Comparison of ENCODE assay signal across 26 cellular contexts in the genomic region with DNA sequence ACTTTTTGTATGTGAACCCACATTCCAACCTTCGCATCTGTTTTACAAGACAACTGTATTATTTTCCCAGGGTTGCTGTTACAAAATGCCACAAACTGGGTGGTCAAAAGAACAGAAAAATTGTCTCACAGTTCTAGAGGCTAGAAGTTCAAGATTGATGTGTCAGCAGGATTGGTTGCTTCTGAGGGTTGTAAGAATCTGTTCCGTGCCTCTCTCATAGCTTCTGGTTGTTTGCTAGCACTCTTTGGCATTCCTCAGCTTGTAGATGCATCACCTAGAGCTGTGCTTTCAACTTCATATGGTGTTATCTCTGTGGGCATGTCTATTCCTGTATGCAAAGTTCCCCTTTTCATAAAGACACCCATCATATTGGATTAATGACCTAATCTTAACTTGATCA.
"Had no signal": no experiment of that assay in that cellular context is flagged by ENCODE, and none has a peak within 500 bp of the region (broad histone marks: within the 10 kb centered on the region; RNA-seq: fewer than 3 reads in every experiment).

No MANE protein-coding gene starts in this region.

- H3K4me2 ChIP-seq: KMS-11, PC-9 had no signal

- H3K27me3 ChIP-seq: Peyer's patch, SJSA1 had no signal

- H3K4me3 ChIP-seq: PC-9, Peyer's patch, SJSA1, SK-N-MC had no signal

- H3K9ac ChIP-seq: KMS-11 had no signal

- DNase-seq: Kasumi-1; MV-4-11; NCI-H1092; NCI-H1105 treated with DMSO at 0.1 percent for 48 hours; NCI-H1417 treated with DMSO at 0.1 percent for 48 hours; NCI-H146; NCI-H1694 treated with DMSO at 0.1 percent for 48 hours; NCI-H1930; NCI-H2081; NCI-H2107; NCI-H2227 treated with DMSO at 0.1 percent for 48 hours; NCI-H446; NCI-H510A; NCI-H524 treated with DMSO at 0.1 percent for 48 hours; NCI-H69; NCI-H774; NK-92 treated with Interleukin-12 subunit alpha and Interleukin-12 subunit beta, amount 100 ng/mL, for 24 hours; PC-9; Peyer's patch; Right ventricle myocardium superior; SIG-M5 had no signal

- FAIRE-seq: HTR-8/SVneo had no signal

- H3K27ac ChIP-seq: HL-60, KMS-11, PC-9, Peyer's patch, SJSA1, SK-N-MC had no signal

- H3K9me3 ChIP-seq: Peyer's patch, SJSA1 had no signal

- H3K36me3 ChIP-seq: Peyer's patch, SJSA1 had no signal

- H2AFZ ChIP-seq: PC-9 had no signal

- H3K4me1 ChIP-seq: Peyer's patch, SJSA1 had no signal
